In the genomic region with DNA sequence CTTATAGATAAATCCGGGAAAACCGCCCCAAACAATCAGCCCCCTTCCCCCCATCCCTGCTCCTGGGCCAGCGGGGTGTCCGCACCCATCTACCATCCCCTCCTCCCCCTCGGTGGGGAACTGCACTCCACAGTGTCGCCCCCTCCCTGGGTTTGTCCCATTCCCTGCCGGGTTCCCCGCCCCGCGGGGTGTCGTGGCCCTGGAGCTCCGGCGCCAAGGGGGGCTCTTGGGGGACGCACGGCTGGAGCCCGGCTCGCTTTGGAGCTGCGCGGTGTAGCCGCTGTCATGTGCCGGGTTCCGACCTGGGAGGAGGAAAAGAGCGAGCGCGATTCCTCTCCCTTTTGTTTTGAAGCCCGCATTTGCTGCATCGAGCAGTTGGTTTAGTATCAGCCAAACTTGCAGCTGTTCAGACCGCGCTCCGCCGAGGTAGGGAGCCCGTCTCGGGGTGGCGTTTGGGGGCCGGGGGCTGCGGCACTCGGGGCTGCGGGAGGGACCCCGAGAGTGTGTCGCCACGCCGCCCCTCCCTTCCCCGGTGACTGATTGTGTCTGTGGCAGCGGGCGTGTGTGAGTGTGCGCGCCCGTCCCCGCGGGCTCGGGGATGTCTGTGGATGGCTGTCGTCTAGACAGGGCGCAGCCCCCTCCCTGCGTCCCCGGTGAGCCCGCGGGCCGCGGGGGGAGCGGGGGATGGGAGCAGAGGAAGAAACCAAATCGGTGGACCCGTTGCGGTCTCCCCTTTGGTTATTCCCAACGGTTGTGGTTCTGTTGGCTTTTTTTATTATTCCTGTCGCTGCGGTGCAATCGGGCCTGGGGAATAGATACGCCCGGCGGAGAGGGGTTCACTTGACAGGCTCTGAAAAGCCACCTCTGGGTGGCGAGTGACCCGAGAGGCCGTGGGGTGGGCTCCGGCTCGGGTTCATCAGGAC, we compare ENCODE assay signal across 1 cellular context.
TF ChIP-seq lines count a peak whose summit lies in the region.

No MANE protein-coding gene starts in this region.

TF ChIP-seq in neural cell, 6 proteins besides CTCF, POLR2A, EP300 and RAD21 (continued from another document):
- TF ChIP-seq TAF1 (IDR thresholded peaks at IDR 0.05; ENCODE audit: low read depth) (no peak), SMC3 (conservative IDR thresholded peaks at IDR 0.05; ENCODE audit: poor library complexity) (peak; percentile 41), MXI1 (conservative IDR thresholded peaks at IDR 0.05; ENCODE audit: poor library complexity, severe bottlenecking) (peak; percentile 75)
TF ChIP-seq in neural cell: peak in this region for 4.
